In the genomic region with DNA sequence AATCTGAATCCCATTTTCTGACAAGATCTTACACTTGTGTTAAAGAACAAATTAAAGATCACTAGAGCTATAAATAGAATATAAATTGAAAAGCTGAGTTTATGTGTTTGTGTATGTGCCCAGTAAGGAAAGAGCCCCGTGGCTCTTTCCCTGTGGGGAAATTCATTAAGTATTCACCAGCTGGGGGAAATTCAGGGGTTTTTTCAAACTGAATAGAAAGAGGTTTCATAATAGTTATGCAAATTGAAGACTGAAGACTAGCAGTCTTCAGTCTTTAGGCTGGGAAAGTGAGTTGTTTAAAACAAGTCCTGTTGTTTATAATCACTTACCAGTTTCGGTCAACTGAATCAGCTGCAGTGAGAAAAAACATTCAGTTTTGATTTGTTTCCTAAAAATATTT, we compare ENCODE assay signal across 12 cellular contexts. TPM values are rescaled to one million over a fixed set of nuclear protein-coding genes. Genes with fewer than 3 reads are reported as not detected.
DNase-seq lines count a peak whose midpoint lies in the region; ATAC-seq and TF ChIP-seq lines count a peak whose summit lies in the region.
"Had no signal": no experiment of that assay in that cellular context is flagged by ENCODE, and none has a peak within 500 bp of the region (broad histone marks: within the 10 kb centered on the region; RNA-seq: fewer than 3 reads in every experiment).

No MANE protein-coding gene starts in this region.

- H3K27ac ChIP-seq in substantia nigra (ENCODE audit: low read depth, low read length, poor library complexity, severe bottlenecking), result no peak overlapping the region
- H3K27ac ChIP-seq: right lobe of liver had no signal

- H3K27ac Mint-ChIP-seq in activated B cell treated with CpG ODN at 0.5 μM for 24 hours, result peak overlapping the region; percentile 90

- intact Hi-C loops in activated B cell treated with CpG ODN at 0.5 μM for 24 hours (cut with micrococcal nuclease), result loop anchor here (1.0 kb wide), 5 partner anchors 11 to 110 kb away; partner anchors contain the start of genes MS4A1, MS4A14 and MS4A7

- H3K4me1 Mint-ChIP-seq in activated B cell treated with CpG ODN at 0.5 μM for 24 hours, result peaks cover 98% of the 10 kb centered on the region

- no peaks in the 10 kb centered on the region for H3K27me3 Mint-ChIP-seq in activated B cell treated with CpG ODN at 0.5 μM for 24 hours

- TF ChIP-seq CTCF in activated B cell treated with CpG ODN at 0.5 μM for 24 hours (IDR thresholded peaks at IDR 0.05), result no peak

- peak; percentile 91 for ATAC-seq in GM18517 (IDR thresholded peaks at IDR 0.05; ENCODE audit: unreplicated experiment)
- ATAC-seq in GM21381 (IDR thresholded peaks at IDR 0.05; ENCODE audit: unreplicated experiment), result peak; percentile 81
- peak; percentile 60 for ATAC-seq in HG03103 (IDR thresholded peaks at IDR 0.05; ENCODE audit: low read depth, unreplicated experiment)
- peak; percentile 60 for ATAC-seq in activated B cell treated with CpG ODN at 0.5 μM for 24 hours (ENCODE audit: low read depth)

- H3K9me3 Mint-ChIP-seq in activated B cell treated with CpG ODN at 0.5 μM for 24 hours, result peaks cover 4% of the 10 kb centered on the region

- CTCF ChIA-PET in activated B cell treated with CpG ODN at 0.5 μM for 24 hours (lab: Charles Lee), result interaction anchor here (0.7 to 8.0 kb wide), 7 partner anchors 13 to 267 kb away, joined by 3 to 194 read pairs (median 5); partner anchors contain the start of gene MS4A1

- no peak for DNase-seq in activated B cell treated with CpG ODN at 0.5 μM for 24 hours
- DNase-seq in stimulated activated CD4-positive, alpha-beta T cell treated with anti-CD3 and anti-CD28 coated beads, Interleukin-4, amount 100 ng/mL, for 24 hours, result no peak
- DNase-seq in putamen (ENCODE audit: low spot score), result no peak
- no peak for DNase-seq in stimulated activated CD4-positive, alpha-beta T cell treated with anti-CD3 and anti-CD28 coated beads, Interleukin-2, amount 100 ng/mL, for 48 hours
- DNase-seq in substantia nigra (lab: John Stamatoyannopoulos, UW), result no peak
- DNase-seq: activated CD8-positive, alpha-beta memory T cell treated with anti-CD3 and anti-CD28 coated beads, Interleukin-2, amount 50 U/mL, for 4 hours; right lobe of liver had no signal

- H3K4me3 Mint-ChIP-seq in activated B cell treated with CpG ODN at 0.5 μM for 24 hours, result peak overlapping the region; percentile 63

- H3K36me3 Mint-ChIP-seq in activated B cell treated with CpG ODN at 0.5 μM for 24 hours (ENCODE audit: low read depth), result peaks cover 36% of the 10 kb centered on the region

- POLR2A ChIA-PET in activated B cell treated with CpG ODN at 0.5 μM for 24 hours (lab: Charles Lee), result interaction anchor here (0.6 to 18.0 kb wide), 23 partner anchors 9 to 1261 kb away, joined by 3 to 800 read pairs (median 5); partner anchors contain the start of genes MS4A1, MS4A14 and MS4A7

RNA-seq across cellular contexts. Expression of gene MS4A7, which starts 11.3 kb away (rescaled TPM):
- 43.1 and 51.1 TPM in 2 replicates for total RNA-seq in activated B cell treated with CpG ODN at 0.5 μM for 24 hours
- total RNA-seq: dermis microvascular lymphatic vessel endothelial cell, kidney epithelial cell had no signal

RNA-seq across cellular contexts. Expression of gene MS4A14, which starts 29.2 kb away (rescaled TPM):
- 4.6 and 4.9 TPM in 2 replicates for total RNA-seq in activated B cell treated with CpG ODN at 0.5 μM for 24 hours
- total RNA-seq: dermis microvascular lymphatic vessel endothelial cell, kidney epithelial cell had no signal

RNA-seq across cellular contexts. Expression of gene MS4A6E, which starts 40.0 kb away (rescaled TPM):
- not detected in 2 replicates for total RNA-seq in activated B cell treated with CpG ODN at 0.5 μM for 24 hours
- total RNA-seq: dermis microvascular lymphatic vessel endothelial cell, kidney epithelial cell, right lobe of liver had no signal
